Comparison of ENCODE assay signal across 20 cellular contexts in genomic region chr2:104876606-104877005, GRCh38. TPM values are rescaled to one million over a fixed set of nuclear protein-coding genes. Genes with fewer than 3 reads are reported as not detected.
A peak's percentile ranks its signal among the peaks of the same experiment; 100 is the strongest.
DNase-seq lines count a peak whose midpoint lies in the region; ATAC-seq and TF ChIP-seq lines count a peak whose summit lies in the region.
"Had no signal": no experiment of that assay in that cellular context is flagged by ENCODE, and none has a peak within 500 bp of the region (broad histone marks: within the 10 kb centered on the region; RNA-seq: fewer than 3 reads in every experiment).

No MANE protein-coding gene starts in this region.

- H3K4me1 ChIP-seq in transverse colon, result peaks cover 10 to 17% (median 13%) of the 10 kb centered on the region in 4 donors

- CTCF ChIA-PET in CD4-positive, alpha-beta T cell (lab: Charles Lee), result no interaction called here

- in situ Hi-C loops in transverse colon (cut with MboI; ENCODE audit: low pct_ligation_motif_present in 1 of 4, low pct_unique_long_range_greater_than_20kb in 1 of 4, low sequenced_read_pairs in 3 of 4), result no loop called here

- H3K36me3 Mint-ChIP-seq in brain, result no peaks in the 10 kb centered on the region
- no peaks in the 10 kb centered on the region for H3K36me3 Mint-ChIP-seq in CD4-positive, alpha-beta T cell (ENCODE audit: low read depth)
- H3K36me3 Mint-ChIP-seq: CD8-positive, alpha-beta T cell had no signal

- TF ChIP-seq EP300 in transverse colon (IDR thresholded peaks at IDR 0.05; ENCODE audit: low read depth), result no peak

- no peaks in the 10 kb centered on the region for H3K36me3 ChIP-seq in transverse colon
- H3K36me3 ChIP-seq: BLaER1 had no signal

- H3K9me3 Mint-ChIP-seq in brain, result no peaks in the 10 kb centered on the region
- H3K9me3 Mint-ChIP-seq in CD4-positive, alpha-beta T cell, result no peaks in the 10 kb centered on the region
- H3K9me3 Mint-ChIP-seq: CD8-positive, alpha-beta T cell had no signal

- peak overlapping the region in 4 of 5 experiments; percentile 59 to 92 (median 62) for H3K27ac Mint-ChIP-seq in brain
- H3K27ac Mint-ChIP-seq in CD4-positive, alpha-beta T cell, result no peak overlapping the region
- H3K27ac Mint-ChIP-seq: CD8-positive, alpha-beta T cell had no signal

- peak; percentile 68 for DNase-seq in globus pallidus (ENCODE audit: low spot score)
- DNase-seq in putamen (ENCODE audit: low spot score), result peak; percentile 55
- DNase-seq in transverse colon, result no peak
- DNase-seq in NCI-H774 (lab: John Stamatoyannopoulos, UW), result no peak
- no peak for DNase-seq in CD4-positive, alpha-beta T cell
- DNase-seq: CD8-positive, alpha-beta T cell; GDM1; Kasumi-1; NCI-H1694 treated with DMSO at 0.1 percent for 48 hours; NCI-H2081 treated with DMSO at 0.1 percent for 48 hours; NCI-H2171 treated with DMSO at 0.1 percent for 48 hours; NCI-H446; NCI-H526 treated with DMSO at 0.1 percent for 48 hours; NK-92 treated with Interleukin-12 subunit alpha and Interleukin-12 subunit beta, amount 100 ng/mL, for 24 hours; SIG-M5; SK-N-SH had no signal

- H3K27me3 Mint-ChIP-seq in brain, result peaks cover 18% of the 10 kb centered on the region
- peaks cover 86% of the 10 kb centered on the region for H3K27me3 Mint-ChIP-seq in CD4-positive, alpha-beta T cell

- POLR2A ChIA-PET in CD4-positive, alpha-beta T cell (lab: Charles Lee), result interaction anchor here (0.9 kb wide), 1 partner anchor 12 kb away, joined by 4 read pairs; no protein-coding TSS in a partner anchor

- 67 to 78% methylated on average over 7 to 9 of the region's 9 CpGs for WGBS in transverse colon (ENCODE audit: low coverage in 1 of 2), 2 donors

- H3K4me3 ChIP-seq in transverse colon, result no peak overlapping the region
- H3K4me3 ChIP-seq: BLaER1 had no signal

- ATAC-seq in GM19452 (IDR thresholded peaks at IDR 0.05; ENCODE audit: unreplicated experiment), result no peak
- no peak for ATAC-seq in CD4-positive, alpha-beta T cell (ENCODE audit: poor library complexity)
- ATAC-seq: CD8-positive, alpha-beta T cell had no signal

- intact Hi-C loops in transverse colon (cut with DNase I; ENCODE audit: low total_unique reads), result no loop called here
- intact Hi-C loops in CD4-positive, alpha-beta T cell (cut with DNase I, micrococcal nuclease), result no loop called here

- peak overlapping the region in 3 of 5 experiments; percentile 27 to 81 (median 44) for H3K4me3 Mint-ChIP-seq in brain
- H3K4me3 Mint-ChIP-seq in CD4-positive, alpha-beta T cell, result no peak overlapping the region
- H3K4me3 Mint-ChIP-seq: CD8-positive, alpha-beta T cell had no signal

- peak overlapping the region in 2 of 4 donors; percentile 5 to 8 for H3K27ac ChIP-seq in transverse colon
- no peak overlapping the region for H3K27ac ChIP-seq in CD4-positive, alpha-beta T cell (ENCODE audit: low read depth, low read length)
- H3K27ac ChIP-seq: BLaER1 had no signal

- TF ChIP-seq CTCF in brain (conservative IDR thresholded peaks at IDR 0.05) (no peak), transverse colon (IDR thresholded peaks at IDR 0.05) (no peak)
- no peak for TF ChIP-seq CTCF in CD4-positive, alpha-beta T cell (IDR thresholded peaks at IDR 0.05)

- peaks cover 41% of the 10 kb centered on the region for H3K4me1 Mint-ChIP-seq in brain
- peaks cover 6% of the 10 kb centered on the region for H3K4me1 Mint-ChIP-seq in CD4-positive, alpha-beta T cell (ENCODE audit: low read depth)

- no peak for TF ChIP-seq POLR2A in transverse colon (IDR thresholded peaks at IDR 0.05)

- no peaks in the 10 kb centered on the region for H3K9me3 ChIP-seq in transverse colon
- no peaks in the 10 kb centered on the region for H3K9me3 ChIP-seq in CD4-positive, alpha-beta T cell (ENCODE audit: control insufficient read depth, low read length)
- H3K9me3 ChIP-seq: BLaER1, SK-N-SH had no signal

- peaks cover 73% of the 10 kb centered on the region for H3K27me3 ChIP-seq in transverse colon
- peaks cover 26% of the 10 kb centered on the region for H3K27me3 ChIP-seq in CD4-positive, alpha-beta T cell (ENCODE audit: control insufficient read depth, insufficient read depth, low read length)

RNA-seq across cellular contexts. Expression of gene POU3F3, which starts 22.7 kb away (rescaled TPM):
- 23.8 TPM for polyA plus RNA-seq in brain (ENCODE audit: insufficient read depth, low read depth, low replicate concordance)
- under 1 TPM in 2 of 4 donors, not detected in 2; 0.14 to 0.32 TPM for total RNA-seq in transverse colon
- not detected for total RNA-seq in CD4-positive, alpha-beta T cell
- total RNA-seq: CD8-positive, alpha-beta T cell; MCF 10A had no signal
- polyA plus RNA-seq: SK-N-SH had no signal

Comparison
In these comparisons a context has a peak if more than half of its experiments do, and no peak if none do; other contexts are left out.
1. DNase-seq: peak in globus pallidus (single experiment) and putamen (single experiment); none in transverse colon (single experiment), NCI-H774 (single experiment) and CD4-positive, alpha-beta T cell (0 of 10).